23 cellular contexts compared by ENCODE assay signal in the genomic region with DNA sequence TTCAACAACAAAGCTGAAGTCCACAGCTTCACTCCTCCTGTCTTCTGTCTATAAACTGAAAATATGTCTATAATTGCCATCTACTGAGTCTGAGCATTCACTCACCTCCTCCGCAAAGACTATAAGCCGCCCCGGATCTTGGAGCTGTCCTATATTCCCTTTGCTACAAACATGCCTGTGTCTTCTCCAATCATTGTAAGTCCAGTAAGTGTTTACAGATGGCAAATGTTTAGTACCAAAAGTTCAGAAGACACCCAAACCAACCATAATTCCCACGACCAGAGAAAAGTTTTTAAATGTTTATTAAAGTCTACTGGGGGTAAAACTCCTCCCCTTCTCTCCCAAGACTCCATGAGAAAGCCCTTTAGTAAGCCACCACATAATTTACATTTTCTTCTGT.
DNase-seq lines count a peak whose midpoint lies in the region; ATAC-seq and TF ChIP-seq lines count a peak whose summit lies in the region.
"Had no signal": no experiment of that assay in that cellular context is flagged by ENCODE, and none has a peak within 500 bp of the region (broad histone marks: within the 10 kb centered on the region; RNA-seq: fewer than 3 reads in every experiment).

No MANE protein-coding gene starts in this region.

- H4K5ac ChIP-seq in H9 (ENCODE audit: insufficient read length, low read depth, low read length): no peak overlapping the region

- no peak overlapping the region for H4K8ac ChIP-seq in H9 (replicated peaks; ENCODE audit: insufficient read length, low read depth, low read length)

- H4K91ac ChIP-seq in H9 (ENCODE audit: insufficient read length, low read depth, low read length): no peak overlapping the region

- H3K79me2 ChIP-seq in SK-N-SH (ENCODE audit: insufficient read depth) (no peaks in the 10 kb centered on the region), H9 (ENCODE audit: insufficient read depth, low read length) (no peaks in the 10 kb centered on the region)

- no peaks in the 10 kb centered on the region for H3K9me2 ChIP-seq in SK-N-SH

- H3K4me1 Mint-ChIP-seq in glutamatergic neuron (ENCODE audit: low read depth, unreplicated experiment) (peaks cover 55% of the 10 kb centered on the region), H9 (peaks cover 28 to 30% of the 10 kb centered on the region in 2 experiments)
- peaks cover 4% of the 10 kb centered on the region for H3K4me1 Mint-ChIP-seq in CD8-positive, alpha-beta T cell (ENCODE audit: low read depth)

- H3K56ac ChIP-seq in H9 (ENCODE audit: insufficient read length, low read depth, low read length): no peak overlapping the region

- no peak overlapping the region for H2BK5ac ChIP-seq in H9 (ENCODE audit: insufficient read length, low read length)

- H4K20me1 ChIP-seq in SK-N-SH (ENCODE audit: insufficient read depth): no peaks in the 10 kb centered on the region
- no peaks in the 10 kb centered on the region for H4K20me1 ChIP-seq in H9 (ENCODE audit: control insufficient read depth, insufficient read depth, insufficient read length)

- H3F3A ChIP-seq in SK-N-SH (replicated peaks; ENCODE audit: insufficient read depth): peaks cover 15% of the 10 kb centered on the region

- peak overlapping the region in 1 of 2 experiments; percentile 40; a peak in 2 of 4 replicates for H3K27ac ChIP-seq in SK-N-SH (ENCODE audit: low read depth in 2 of 2, low read length in 1 of 2)
- peak overlapping the region; percentile 77 for H3K27ac ChIP-seq in brain microvascular endothelial cell
- H3K27ac ChIP-seq in H9 (ENCODE audit: insufficient read length, low read depth, low read length): no peak overlapping the region
- no peak overlapping the region for H3K27ac ChIP-seq in CD8-positive, alpha-beta T cell (ENCODE audit: low read depth, low read length)
- H3K27ac ChIP-seq: 22Rv1 had no signal

- peak; percentile 71 for ATAC-seq in SK-N-SH treated with all-trans-retinoic acid at 6 μM for 48 hours
- ATAC-seq in CD8-positive, alpha-beta T cell: no peak

- H3K4ac ChIP-seq in H9 (ENCODE audit: low read depth, low read length): no peak overlapping the region

- no peak overlapping the region for H3T11ph ChIP-seq in H9 (ENCODE audit: low read length)

- no peak overlapping the region for H3K9ac ChIP-seq in SK-N-SH
- no peak overlapping the region for H3K9ac ChIP-seq in H9 (ENCODE audit: extremely low read depth, insufficient read length, low read length)

- no peak overlapping the region for H2BK20ac ChIP-seq in H9 (ENCODE audit: low read depth, low read length, poor library complexity, severe bottlenecking)

- 69% methylated on average over 4 of the region's 4 CpGs for WGBS in SK-N-SH (ENCODE audit: low lambda C conversion rate)
- no CpG with 5 or more reads among the region's 4 CpGs for WGBS in H9 (ENCODE audit: extremely low coverage, insufficient read length, low lambda C conversion rate)

- H3K14ac ChIP-seq in H9 (ENCODE audit: insufficient read depth, low read length): no peak overlapping the region

- H3K27me3 ChIP-seq in SK-N-SH (ENCODE audit: insufficient read depth) (no peaks in the 10 kb centered on the region), brain microvascular endothelial cell (replicated peaks) (no peaks in the 10 kb centered on the region), H9 (ENCODE audit: insufficient read depth, low read length) (no peaks in the 10 kb centered on the region)
- no peaks in the 10 kb centered on the region for H3K27me3 ChIP-seq in CD8-positive, alpha-beta T cell (ENCODE audit: insufficient read depth, low read length)

- in situ Hi-C loops in brain microvascular endothelial cell (cut with HindIII; ENCODE audit: low pct_ligation_motif_present, low sequenced_read_pairs): no loop called here

- H2BK120ac ChIP-seq in H9 (ENCODE audit: low read depth, low read length, poor library complexity, severe bottlenecking): no peak overlapping the region

- H3K4me3 ChIP-seq in SK-N-SH (ENCODE audit: low read depth in 2 of 2, low read length in 1 of 2): no peak overlapping the region
- no peak overlapping the region for H3K4me3 ChIP-seq in brain microvascular endothelial cell (ENCODE audit: low read depth, low read length)
- no peak overlapping the region for H3K4me3 ChIP-seq in CD8-positive, alpha-beta T cell (ENCODE audit: low read depth, low read length)
- H3K4me3 ChIP-seq: K562 had no signal

- intact Hi-C loops in posterior cingulate gyrus (cut with DNase I): no loop called here
- intact Hi-C loops in CD8-positive, alpha-beta T cell (cut with DNase I, micrococcal nuclease): no loop called here

- no peaks in the 10 kb centered on the region for H3K36me3 ChIP-seq in SK-N-SH (replicated peaks in 1 of 2; ENCODE audit: control insufficient read depth in 1 of 2, insufficient read depth in 2 of 2, low read length in 1 of 2)
- H3K36me3 ChIP-seq in brain microvascular endothelial cell (replicated peaks): no peaks in the 10 kb centered on the region
- H3K36me3 ChIP-seq in CD8-positive, alpha-beta T cell (ENCODE audit: insufficient read depth, low read length): no peaks in the 10 kb centered on the region

- TF ChIP-seq CTCF in SK-N-SH (IDR thresholded peaks at IDR 0.05) (no peak), brain microvascular endothelial cell (IDR thresholded peaks at IDR 0.05; ENCODE audit: low read depth, low read length, missing control alignments) (no peak), glutamatergic neuron (IDR thresholded peaks at IDR 0.05; ENCODE audit: partially characterized antibody, unreplicated experiment) (no peak), H9 (conservative IDR thresholded peaks at IDR 0.05) (no peak)
- no peak for TF ChIP-seq CTCF in CD8-positive, alpha-beta T cell (IDR thresholded peaks at IDR 0.05)

- no peak overlapping the region for H2AFZ ChIP-seq in SK-N-SH (ENCODE audit: low read depth)
- H2AFZ ChIP-seq in H9 (ENCODE audit: low read length): no peak overlapping the region

- H3K4me2 ChIP-seq in SK-N-SH: no peak overlapping the region
- H3K4me2 ChIP-seq in H9 (ENCODE audit: insufficient read depth, insufficient read length, low read length): no peak overlapping the region

- H2BK15ac ChIP-seq in H9 (ENCODE audit: low read depth, low read length): no peak overlapping the region

- H3K27me3 Mint-ChIP-seq in glutamatergic neuron (ENCODE audit: unreplicated experiment) (peaks cover 9% of the 10 kb centered on the region), H9 (ENCODE audit: low read depth) (peaks cover 18% of the 10 kb centered on the region)
- H3K27me3 Mint-ChIP-seq in CD8-positive, alpha-beta T cell (ENCODE audit: low read depth): peaks cover 2% of the 10 kb centered on the region
- H3K27me3 Mint-ChIP-seq: B cell had no signal

- H3K9me3 Mint-ChIP-seq in glutamatergic neuron (ENCODE audit: unreplicated experiment) (peaks cover 19% of the 10 kb centered on the region), H9 (no peaks in the 10 kb centered on the region)
- H3K9me3 Mint-ChIP-seq in CD8-positive, alpha-beta T cell: no peaks in the 10 kb centered on the region
- H3K9me3 Mint-ChIP-seq: CD4-positive, alpha-beta memory T cell had no signal

- H3K9me3 ChIP-seq in SK-N-SH (no peaks in the 10 kb centered on the region), H9 (ENCODE audit: control insufficient read depth, low read depth, low read length) (no peaks in the 10 kb centered on the region)
- no peaks in the 10 kb centered on the region for H3K9me3 ChIP-seq in CD8-positive, alpha-beta T cell (ENCODE audit: low read length)

- H3K36me3 Mint-ChIP-seq in glutamatergic neuron (ENCODE audit: unreplicated experiment) (no peaks in the 10 kb centered on the region), H9 (ENCODE audit: insufficient read depth in 1 of 3, low read depth in 3 of 3) (no peaks in the 10 kb centered on the region)
- H3K36me3 Mint-ChIP-seq in CD8-positive, alpha-beta T cell: no peaks in the 10 kb centered on the region
- H3K36me3 Mint-ChIP-seq: CD4-positive, alpha-beta memory T cell had no signal

- H3K23ac ChIP-seq in H9 (ENCODE audit: insufficient read length, low read depth, low read length): no peak overlapping the region

- CTCF ChIA-PET in SK-N-SH (lab: Yijun Ruan, JAX): no interaction called here
- CTCF ChIA-PET in CD8-positive, alpha-beta T cell (lab: Charles Lee): no interaction called here

- no peaks in the 10 kb centered on the region for H3K79me1 ChIP-seq in H9 (ENCODE audit: insufficient read depth, low read depth, low read length, poor library complexity, severe bottlenecking)

- POLR2A ChIA-PET in SK-N-SH (lab: Yijun Ruan, JAX): no interaction called here
- POLR2A ChIA-PET in CD8-positive, alpha-beta T cell (lab: Charles Lee): no interaction called here

- H3K27ac Mint-ChIP-seq in glutamatergic neuron (ENCODE audit: unreplicated experiment) (peak overlapping the region; percentile 11), H9 (no peak overlapping the region)
- H3K27ac Mint-ChIP-seq in CD8-positive, alpha-beta T cell: no peak overlapping the region
- H3K27ac Mint-ChIP-seq: CD4-positive, alpha-beta memory T cell had no signal

- H3K4me3 Mint-ChIP-seq in glutamatergic neuron (ENCODE audit: unreplicated experiment) (peak overlapping the region; percentile 8), H9 (no peak overlapping the region)
- H3K4me3 Mint-ChIP-seq in CD8-positive, alpha-beta T cell: no peak overlapping the region
- H3K4me3 Mint-ChIP-seq: B cell; CD4-positive, alpha-beta memory T cell had no signal

- DNase-seq in SK-N-SH: no peak
- DNase-seq in brain microvascular endothelial cell: no peak
- DNase-seq in glutamatergic neuron: no peak
- DNase-seq in stimulated activated naive CD4-positive, alpha-beta T cell (lab: John Stamatoyannopoulos, UW): no peak
- no peak for DNase-seq in H9
- no peak for DNase-seq in posterior cingulate gyrus
- no peak for DNase-seq in CD8-positive, alpha-beta T cell
- DNase-seq: Calu3; CD4-positive, alpha-beta memory T cell; DMS53; GOT3; NCI-H1105 treated with DMSO at 0.1 percent for 48 hours; NCI-H1694; NCI-H2107; NCI-H524; NCI-H82; PC-3; RPMI8226; SIG-M5 had no signal

- no peak overlapping the region for H2BK12ac ChIP-seq in H9 (ENCODE audit: insufficient read length, low read depth, low read length)

- TF ChIP-seq EP300 in SK-N-SH (IDR thresholded peaks at IDR 0.05; ENCODE audit: borderline replicate concordance in 1 of 2, low read depth in 1 of 2, low read length in 1 of 2): no peak

- no peaks in the 10 kb centered on the region for H3K23me2 ChIP-seq in H9 (ENCODE audit: insufficient read length, low read depth, low read length, poor library complexity, severe bottlenecking)

- no peak overlapping the region for H3K18ac ChIP-seq in H9 (ENCODE audit: insufficient read length, low read depth, low read length)

- H2AK5ac ChIP-seq in H9 (ENCODE audit: insufficient read length, low read length): no peak overlapping the region

- no peak for TF ChIP-seq RAD21 in SK-N-SH (IDR thresholded peaks at IDR 0.05; ENCODE audit: low read length)

- peaks cover 13 to 24% of the 10 kb centered on the region in 2 experiments; a peak in 3 of 4 replicates for H3K4me1 ChIP-seq in SK-N-SH (ENCODE audit: control insufficient read depth in 1 of 2, insufficient read depth in 2 of 2, low read depth in 1 of 2, low read length in 1 of 2)
- peaks cover 7% of the 10 kb centered on the region; the same call in 1 of the 2 replicates for H3K4me1 ChIP-seq in H9 (ENCODE audit: insufficient read depth, low read length)
- H3K4me1 ChIP-seq in CD8-positive, alpha-beta T cell (ENCODE audit: insufficient read depth, low read length): no peaks in the 10 kb centered on the region

TF ChIP-seq in SK-N-SH treated with all-trans-retinoic acid at 6 μM for 48 hours, 23 proteins besides CTCF, POLR2A, EP300 and RAD21 (continues in another document):
- TF ChIP-seq CSDC2 (CRISPR knock-in tag; IDR thresholded peaks at IDR 0.05): no peak
